ENCODE assay signal across 1 cellular context in genomic region chr20:35276408-35276807, GRCh38.
TF ChIP-seq lines count a peak whose summit lies in the region.

No MANE protein-coding gene starts in this region.

TF ChIP-seq in HepG2, 621 proteins besides CTCF, POLR2A, EP300 and RAD21 (continues in another document):
- TF ChIP-seq NONO (IDR thresholded peaks at IDR 0.05) (no peak), NONO (CRISPR knock-in tag; conservative IDR thresholded peaks at IDR 0.05) (peak; percentile 14; the same call in 1 of the 2 replicates), FOSL2 (CRISPR knock-in tag; IDR thresholded peaks at IDR 0.05) (no peak), ZNF280B (CRISPR knock-in tag; IDR thresholded peaks at IDR 0.05; ENCODE audit: borderline replicate concordance) (no peak), ZNF432 (CRISPR knock-in tag; IDR thresholded peaks at IDR 0.05; ENCODE audit: borderline replicate concordance) (no peak), ZNF460 (CRISPR knock-in tag; IDR thresholded peaks at IDR 0.05; ENCODE audit: borderline replicate concordance) (no peak), NR2F2 (IDR thresholded peaks at IDR 0.05; ENCODE audit: borderline replicate concordance, low read depth) (no peak), DR1 (CRISPR knock-in tag; IDR thresholded peaks at IDR 0.05) (no peak), ZNF709 (CRISPR knock-in tag; IDR thresholded peaks at IDR 0.05) (no peak), PAF1 (CRISPR knock-in tag; IDR thresholded peaks at IDR 0.05) (peak; percentile 67; the same call in 1 of the 2 replicates), NR2C2 (CRISPR knock-in tag; IDR thresholded peaks at IDR 0.05; ENCODE audit: borderline replicate concordance) (no peak), CSRNP1 (CRISPR knock-in tag; IDR thresholded peaks at IDR 0.05) (0 out of 2 replicates have a peak, but pooled peaks have one; percentile 2), NFRKB (IDR thresholded peaks at IDR 0.05) (no peak), ZBTB20 (CRISPR knock-in tag; IDR thresholded peaks at IDR 0.05; ENCODE audit: borderline replicate concordance, low read depth) (no peak), ZNF572 (CRISPR knock-in tag; IDR thresholded peaks at IDR 0.05) (no peak), TEF (CRISPR knock-in tag; IDR thresholded peaks at IDR 0.05) (no peak), RBM22 (optimal IDR thresholded peaks at IDR 0.05; ENCODE audit: low read length) (peak; percentile 51), SSRP1 (CRISPR knock-in tag; IDR thresholded peaks at IDR 0.05) (no peak), MTA3 (CRISPR knock-in tag; IDR thresholded peaks at IDR 0.05) (no peak), HNF4A (CRISPR knock-in tag; IDR thresholded peaks at IDR 0.05) (no peak), HNF4G (IDR thresholded peaks at IDR 0.05; ENCODE audit: borderline replicate concordance, low read depth, low read length) (no peak), HNF4G (CRISPR knock-in tag; IDR thresholded peaks at IDR 0.05; ENCODE audit: borderline replicate concordance, low read depth) (no peak), HOMEZ (CRISPR knock-in tag; IDR thresholded peaks at IDR 0.05; ENCODE audit: low read depth) (no peak), ZNF451 (CRISPR knock-in tag; IDR thresholded peaks at IDR 0.05) (no peak), POLR2AphosphoS2 (IDR thresholded peaks at IDR 0.05; ENCODE audit: low read depth, low read length) (peak; percentile 26; the same call in 1 of the 2 replicates), MLLT10 (CRISPR knock-in tag; IDR thresholded peaks at IDR 0.05) (no peak), MTF2 (CRISPR knock-in tag; IDR thresholded peaks at IDR 0.05; ENCODE audit: borderline replicate concordance) (no peak), CREM (IDR thresholded peaks at IDR 0.05) (no peak), CREM (CRISPR knock-in tag; IDR thresholded peaks at IDR 0.05) (no peak), ZNF10 (CRISPR knock-in tag; IDR thresholded peaks at IDR 0.05; ENCODE audit: borderline replicate concordance, low read depth) (no peak), SOX6 (IDR thresholded peaks at IDR 0.05) (no peak), SOX6 (CRISPR knock-in tag; IDR thresholded peaks at IDR 0.05) (no peak), HNRNPUL1 (IDR thresholded peaks at IDR 0.05; ENCODE audit: low read depth, low read length) (no peak), ZNF7 (CRISPR knock-in tag; IDR thresholded peaks at IDR 0.05) (no peak), CEBPG (CRISPR knock-in tag; IDR thresholded peaks at IDR 0.05) (no peak), ZNF230 (CRISPR knock-in tag; IDR thresholded peaks at IDR 0.05) (no peak), ZNF430 (CRISPR knock-in tag; IDR thresholded peaks at IDR 0.05) (no peak), ZNF850 (CRISPR knock-in tag; conservative IDR thresholded peaks at IDR 0.05) (no peak), ZNF841 (CRISPR knock-in tag; IDR thresholded peaks at IDR 0.05; ENCODE audit: borderline replicate concordance) (no peak), SETDB1 (CRISPR knock-in tag; IDR thresholded peaks at IDR 0.05; ENCODE audit: borderline replicate concordance) (no peak), TAF15 (IDR thresholded peaks at IDR 0.05; ENCODE audit: low read depth, low read length, poor library complexity, severe bottlenecking) (peak; percentile 34), ZBTB2 (CRISPR knock-in tag; IDR thresholded peaks at IDR 0.05; ENCODE audit: low read depth) (no peak), MXD1 (CRISPR knock-in tag; IDR thresholded peaks at IDR 0.05) (no peak), MXD3 (CRISPR knock-in tag; IDR thresholded peaks at IDR 0.05) (0 out of 2 replicates have a peak, but pooled peaks have one; percentile 11), TOPORS (CRISPR knock-in tag; IDR thresholded peaks at IDR 0.05) (peak; percentile 66; the same call in 1 of the 2 replicates), ZNF101 (CRISPR knock-in tag; IDR thresholded peaks at IDR 0.05; ENCODE audit: borderline replicate concordance, low read depth) (no peak), GLI4 (CRISPR knock-in tag; IDR thresholded peaks at IDR 0.05; ENCODE audit: borderline replicate concordance) (no peak), ZNF652 (CRISPR knock-in tag; IDR thresholded peaks at IDR 0.05; ENCODE audit: borderline replicate concordance, low read depth) (no peak), ZSCAN12 (CRISPR knock-in tag; IDR thresholded peaks at IDR 0.05) (no peak), RFX5 (IDR thresholded peaks at IDR 0.05; ENCODE audit: low read depth, low read length) (no peak), ZNF329 (CRISPR knock-in tag; IDR thresholded peaks at IDR 0.05; ENCODE audit: low read depth) (no peak), JUN (CRISPR knock-in tag; IDR thresholded peaks at IDR 0.05) (no peak), ZNF883 (CRISPR knock-in tag; IDR thresholded peaks at IDR 0.05; ENCODE audit: not compliant biosample characterization) (peak; percentile 0), KIAA2018 (CRISPR knock-in tag; IDR thresholded peaks at IDR 0.05; ENCODE audit: borderline replicate concordance) (no peak)
